In the genomic region with DNA sequence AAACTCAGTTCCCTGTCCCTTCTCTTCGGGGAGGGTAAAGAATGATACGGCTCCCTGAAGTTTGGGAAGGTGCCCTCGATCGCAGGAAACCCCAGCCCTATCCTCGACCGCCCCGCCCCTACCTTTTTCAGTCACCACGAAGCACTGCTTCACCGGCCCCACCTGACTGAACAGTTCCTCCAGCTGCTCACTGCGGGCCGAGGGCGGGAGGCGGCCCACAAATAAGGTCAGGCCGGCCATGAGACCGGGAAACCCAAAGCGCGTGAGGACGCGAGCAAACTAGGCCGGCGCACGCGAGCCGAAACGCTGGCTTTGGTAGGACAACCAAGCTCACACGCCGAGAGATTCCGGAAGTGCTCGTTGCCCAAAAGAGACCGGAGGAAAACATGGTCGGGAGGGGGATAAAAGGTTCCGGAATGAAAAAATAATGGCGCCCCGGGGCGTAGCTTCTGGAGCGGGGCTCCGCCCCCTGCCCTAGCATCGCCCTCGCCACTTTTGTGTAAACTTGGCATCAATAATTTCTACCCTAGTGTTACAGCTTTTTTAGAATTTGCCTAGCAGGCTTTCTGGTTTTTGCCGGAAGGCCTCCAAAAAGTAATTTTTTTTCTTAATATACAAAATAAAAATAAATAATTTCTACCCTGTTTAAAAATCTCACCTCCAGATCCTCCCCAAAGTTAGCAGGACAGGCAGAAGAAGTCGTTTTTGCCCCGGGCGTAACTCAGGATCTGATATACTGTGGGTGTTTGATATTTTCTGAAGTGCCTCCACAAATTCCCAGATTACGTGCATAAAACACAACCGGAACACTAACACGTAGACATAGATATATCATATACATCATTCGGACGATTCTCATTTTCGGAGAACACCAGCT, we compare ENCODE assay signal across 1 cellular context.
TF ChIP-seq lines count a peak whose summit lies in the region.

A gene with protein sequence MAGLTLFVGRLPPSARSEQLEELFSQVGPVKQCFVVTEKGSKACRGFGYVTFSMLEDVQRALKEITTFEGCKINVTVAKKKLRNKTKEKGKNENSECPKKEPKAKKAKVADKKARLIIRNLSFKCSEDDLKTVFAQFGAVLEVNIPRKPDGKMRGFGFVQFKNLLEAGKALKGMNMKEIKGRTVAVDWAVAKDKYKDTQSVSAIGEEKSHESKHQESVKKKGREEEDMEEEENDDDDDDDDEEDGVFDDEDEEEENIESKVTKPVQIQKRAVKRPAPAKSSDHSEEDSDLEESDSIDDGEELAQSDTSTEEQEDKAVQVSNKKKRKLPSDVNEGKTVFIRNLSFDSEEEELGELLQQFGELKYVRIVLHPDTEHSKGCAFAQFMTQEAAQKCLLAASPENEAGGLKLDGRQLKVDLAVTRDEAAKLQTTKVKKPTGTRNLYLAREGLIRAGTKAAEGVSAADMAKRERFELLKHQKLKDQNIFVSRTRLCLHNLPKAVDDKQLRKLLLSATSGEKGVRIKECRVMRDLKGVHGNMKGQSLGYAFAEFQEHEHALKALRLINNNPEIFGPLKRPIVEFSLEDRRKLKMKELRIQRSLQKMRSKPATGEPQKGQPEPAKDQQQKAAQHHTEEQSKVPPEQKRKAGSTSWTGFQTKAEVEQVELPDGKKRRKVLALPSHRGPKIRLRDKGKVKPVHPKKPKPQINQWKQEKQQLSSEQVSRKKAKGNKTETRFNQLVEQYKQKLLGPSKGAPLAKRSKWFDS (minus strand): TSS at position 355 of the 877 bp plus-strand sequence. CDS start 115 bp downstream, at position 240.

TF ChIP-seq in HEK293, 187 proteins besides CTCF, POLR2A, EP300 and RAD21 (continued from another document):
- TF ChIP-seq MYNN (tag by site-specific recombination; IDR thresholded peaks at IDR 0.05; ENCODE audit: borderline replicate concordance) = peak; percentile 19; the same call in 1 of the 2 replicates
- TF ChIP-seq, protein P1, sequence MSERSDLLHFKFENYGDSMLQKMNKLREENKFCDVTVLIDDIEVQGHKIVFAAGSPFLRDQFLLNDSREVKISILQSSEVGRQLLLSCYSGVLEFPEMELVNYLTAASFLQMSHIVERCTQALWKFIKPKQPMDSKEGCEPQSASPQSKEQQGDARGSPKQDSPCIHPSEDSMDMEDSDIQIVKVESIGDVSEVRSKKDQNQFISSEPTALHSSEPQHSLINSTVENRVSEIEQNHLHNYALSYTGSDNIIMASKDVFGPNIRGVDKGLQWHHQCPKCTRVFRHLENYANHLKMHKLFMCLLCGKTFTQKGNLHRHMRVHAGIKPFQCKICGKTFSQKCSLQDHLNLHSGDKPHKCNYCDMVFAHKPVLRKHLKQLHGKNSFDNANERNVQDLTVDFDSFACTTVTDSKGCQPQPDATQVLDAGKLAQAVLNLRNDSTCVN (tag by site-specific recombination; optimal IDR thresholded peaks at IDR 0.05) = peak; percentile 78
- no peak for TF ChIP-seq ZNF624 (tag by site-specific recombination; IDR thresholded peaks at IDR 0.05)
- peak; percentile 20; the same call in 1 of the 2 replicates for TF ChIP-seq ZFHX2 (tag by site-specific recombination; conservative IDR thresholded peaks at IDR 0.05)
- TF ChIP-seq HOXC10 (CRISPR knock-in tag; IDR thresholded peaks at IDR 0.05) = no peak
- no peak for TF ChIP-seq ZNF155 (tag by site-specific recombination; IDR thresholded peaks at IDR 0.05)
- TF ChIP-seq ZNF514 (tag by site-specific recombination; IDR thresholded peaks at IDR 0.05) = no peak
- TF ChIP-seq PRDM2 (tag by site-specific recombination; IDR thresholded peaks at IDR 0.05; ENCODE audit: borderline replicate concordance) = no peak
- TF ChIP-seq ZNF670 (tag by site-specific recombination; IDR thresholded peaks at IDR 0.05; ENCODE audit: low read depth) = no peak
- TF ChIP-seq ZNF266 (tag by site-specific recombination; IDR thresholded peaks at IDR 0.05; ENCODE audit: low read depth) = no peak
- no peak for TF ChIP-seq AEBP2 (tag by site-specific recombination; IDR thresholded peaks at IDR 0.05; ENCODE audit: borderline replicate concordance)
- TF ChIP-seq ZNF785 (tag by site-specific recombination; IDR thresholded peaks at IDR 0.05) = 0 out of 2 replicates have a peak, but pooled peaks have one; percentile 30
- no peak for TF ChIP-seq ZNF776 (tag by site-specific recombination; IDR thresholded peaks at IDR 0.05; ENCODE audit: borderline replicate concordance)
- no peak for TF ChIP-seq ZNF664 (tag by site-specific recombination; IDR thresholded peaks at IDR 0.05)
- peak; percentile 97 for TF ChIP-seq ZFP37 (tag by site-specific recombination; IDR thresholded peaks at IDR 0.05)
- peak; percentile 93; the same call in 1 of the 2 replicates for TF ChIP-seq ZNF561 (tag by site-specific recombination; IDR thresholded peaks at IDR 0.05; ENCODE audit: borderline replicate concordance)
- peak; percentile 89 for TF ChIP-seq SP3 (tag by site-specific recombination; IDR thresholded peaks at IDR 0.05)
- TF ChIP-seq ZBTB48 (tag by site-specific recombination; IDR thresholded peaks at IDR 0.05) = peak; percentile 85
- no peak for TF ChIP-seq ZNF658 (tag by site-specific recombination; IDR thresholded peaks at IDR 0.05)
- no peak for TF ChIP-seq ZNF140 (tag by site-specific recombination; IDR thresholded peaks at IDR 0.05)
- TF ChIP-seq ZNF529 (tag by site-specific recombination; IDR thresholded peaks at IDR 0.05; ENCODE audit: insufficient replicate concordance) = no peak
- TF ChIP-seq ZNF792 (tag by site-specific recombination; IDR thresholded peaks at IDR 0.05) = no peak
- no peak for TF ChIP-seq GLI2 (tag by site-specific recombination; IDR thresholded peaks at IDR 0.05; ENCODE audit: borderline replicate concordance, low read depth)
- TF ChIP-seq ZSCAN5A (tag by site-specific recombination; IDR thresholded peaks at IDR 0.05) = no peak
TF ChIP-seq in HEK293: peak in this region for 79.
